Comparison of ENCODE assay signal across 11 cellular contexts in genomic region chr2:141109633-141110032, GRCh38.
A peak's percentile ranks its signal among the peaks of the same experiment; 100 is the strongest.
DNase-seq lines count a peak whose midpoint lies in the region; ATAC-seq and TF ChIP-seq lines count a peak whose summit lies in the region.
"Had no signal": no experiment of that assay in that cellular context is flagged by ENCODE, and none has a peak within 500 bp of the region (broad histone marks: within the 10 kb centered on the region; RNA-seq: fewer than 3 reads in every experiment).

No MANE protein-coding gene starts in this region.

- no peak overlapping the region for H3K4me2 ChIP-seq in mesendoderm (ENCODE audit: low read length)

- H3K4ac ChIP-seq in mesendoderm (ENCODE audit: low read depth, low read length) = no peak overlapping the region

- intact Hi-C loops in adrenal gland (cut with DNase I) = no loop called here

- no peaks in the 10 kb centered on the region for H3K79me2 ChIP-seq in mesendoderm (ENCODE audit: control insufficient read depth, insufficient read depth, low read length)

- ATAC-seq in WTC11 = peak; percentile 88

- no peak overlapping the region for H2BK5ac ChIP-seq in mesendoderm (ENCODE audit: low read length)

- no peaks in the 10 kb centered on the region for H3K27me3 Mint-ChIP-seq in WTC11 (ENCODE audit: low read depth)

- no peaks in the 10 kb centered on the region for H3K79me1 ChIP-seq in mesendoderm (ENCODE audit: low read length)

- H3K9me3 ChIP-seq in adrenal gland (replicated peaks in 1 of 3) = no peaks in the 10 kb centered on the region

- H2BK15ac ChIP-seq in mesendoderm (replicated peaks; ENCODE audit: low read depth) = no peak overlapping the region

- no peak overlapping the region for H3K23ac ChIP-seq in mesendoderm (ENCODE audit: low read length)

- H3K9ac ChIP-seq in mesendoderm (ENCODE audit: low read length) = no peak overlapping the region

- no peak overlapping the region for H2BK120ac ChIP-seq in mesendoderm (ENCODE audit: low read depth, low read length)

- peaks cover 10% of the 10 kb centered on the region for H3K9me3 Mint-ChIP-seq in WTC11

- H4K5ac ChIP-seq in mesendoderm (ENCODE audit: low read length) = no peak overlapping the region

- H3K27me3 ChIP-seq in mesendoderm (ENCODE audit: insufficient read depth, low read length, poor library complexity) (no peaks in the 10 kb centered on the region), adrenal gland (no peaks in the 10 kb centered on the region)

- H2AK5ac ChIP-seq in mesendoderm (ENCODE audit: low read length) = no peak overlapping the region

- no peak overlapping the region for H3K27ac ChIP-seq in mesendoderm (ENCODE audit: low read depth, low read length)
- H3K27ac ChIP-seq in adrenal gland = no peak overlapping the region

- no peak for TF ChIP-seq CTCF in WTC11 (IDR thresholded peaks at IDR 0.05)
- TF ChIP-seq CTCF in adrenal gland (IDR thresholded peaks at IDR 0.05) = no peak

- H3K4me1 ChIP-seq in mesendoderm (ENCODE audit: control insufficient read depth, low read depth, low read length) (no peaks in the 10 kb centered on the region), adrenal gland (replicated peaks in 1 of 2) (no peaks in the 10 kb centered on the region)

- H3K36me3 ChIP-seq in mesendoderm (ENCODE audit: control insufficient read depth, insufficient read depth, low read length) = no peaks in the 10 kb centered on the region
- no peaks in the 10 kb centered on the region for H3K36me3 ChIP-seq in adrenal gland (replicated peaks in 1 of 2)

- CTCF ChIA-PET in WTC11 (lab: Charles Lee) = interaction anchor here (0.7 to 1.5 kb wide), 6 partner anchors 17 to 122 kb away, joined by 3 to 5 read pairs (median 3); no protein-coding TSS in a partner anchor

- POLR2A ChIA-PET in WTC11 (lab: Charles Lee) = interaction anchor here (0.7 kb wide), 1 partner anchor 216 kb away, joined by 5 read pairs; no protein-coding TSS in a partner anchor

- no peak for TF ChIP-seq POLR2A in adrenal gland (IDR thresholded peaks at IDR 0.05)

- peak overlapping the region; percentile 31; the same call in 1 of the 2 replicates for H3K4me3 Mint-ChIP-seq in WTC11

- H3K27ac Mint-ChIP-seq in WTC11 = peak overlapping the region; percentile 94

- H4K8ac ChIP-seq in mesendoderm (ENCODE audit: low read depth, low read length) = no peak overlapping the region

- peaks cover 13% of the 10 kb centered on the region for H3K36me3 Mint-ChIP-seq in WTC11

- H3K56ac ChIP-seq in mesendoderm (ENCODE audit: low read length) = no peak overlapping the region

- DNase-seq in DMS 273 (lab: John Stamatoyannopoulos, UW; ENCODE audit: unreplicated experiment) = peak; percentile 41
- no peak for DNase-seq in DMS 273 treated with DMSO at 0.1 percent for 48 hours (lab: John Stamatoyannopoulos, UW)
- peak; percentile 17 for DNase-seq in Jurkat, Clone E6-1 (ENCODE audit: low read depth, low spot score)
- no peak for DNase-seq in WTC11 (ENCODE audit: low spot score)
- peak; percentile 81 for DNase-seq in mesendoderm
- no peak for DNase-seq in adrenal gland
- no peak for DNase-seq in HK-2 (ENCODE audit: unreplicated experiment)
- DNase-seq in activated CD8-positive, alpha-beta memory T cell treated with anti-CD3 and anti-CD28 coated beads for 24 hours = no peak
- DNase-seq: 8988T, islet precursor cell, NCI-H2029 had no signal

- H3K4me1 Mint-ChIP-seq in WTC11 = peaks cover 80% of the 10 kb centered on the region

- no peak overlapping the region for H3K18ac ChIP-seq in mesendoderm (ENCODE audit: low read length)

- no peak overlapping the region for H3K4me3 ChIP-seq in Jurkat, Clone E6-1 (ENCODE audit: low read length)
- H3K4me3 ChIP-seq in mesendoderm (ENCODE audit: low read length) (no peak overlapping the region), adrenal gland (no peak overlapping the region)

TF ChIP-seq in WTC11, 78 proteins besides CTCF, POLR2A, EP300 and RAD21:
- TF ChIP-seq ZNF425 (CRISPR knock-in tag; conservative IDR thresholded peaks at IDR 0.05) (0 out of 2 replicates have a peak, but pooled peaks have one; percentile 36), ZNF263 (CRISPR knock-in tag; IDR thresholded peaks at IDR 0.05; ENCODE audit: low read depth) (no peak), ZNF512 (CRISPR knock-in tag; IDR thresholded peaks at IDR 0.05; ENCODE audit: borderline replicate concordance) (0 out of 2 replicates have a peak, but pooled peaks have one; percentile 19)

Comparison
In these comparisons a context has a peak if more than half of its experiments do, and no peak if none do; other contexts are left out.
1. DNase-seq: peak in DMS 273 (single experiment), Jurkat, Clone E6-1 (single experiment) and mesendoderm (single experiment); none in DMS 273 treated with DMSO at 0.1 percent for 48 hours (single experiment), WTC11 (single experiment), adrenal gland (0 of 7), HK-2 (single experiment) and activated CD8-positive, alpha-beta memory T cell treated with anti-CD3 and anti-CD28 coated beads for 24 hours (single experiment).